In genomic region chr7:122199171-122199570, GRCh38 we compare ENCODE assay signal across 22 cellular contexts. TPM values are rescaled to one million over a fixed set of nuclear protein-coding genes. Genes with fewer than 3 reads are reported as not detected.
DNase-seq lines count a peak whose midpoint lies in the region; FAIRE-seq and TF ChIP-seq lines count a peak whose summit lies in the region.
"Had no signal": no experiment of that assay in that cellular context is flagged by ENCODE, and none has a peak within 500 bp of the region (broad histone marks: within the 10 kb centered on the region; RNA-seq: fewer than 3 reads in every experiment).

No MANE protein-coding gene starts in this region.

- H2AFZ ChIP-seq in astrocyte (ENCODE audit: low read depth, low read length) = no peak overlapping the region

- H3K4me2 ChIP-seq in astrocyte (ENCODE audit: low read length) = no peak overlapping the region

- H3K36me3 ChIP-seq in astrocyte (ENCODE audit: insufficient read depth, low read length) = no peaks in the 10 kb centered on the region
- no peaks in the 10 kb centered on the region for H3K36me3 ChIP-seq in testis (ENCODE audit: low read depth, missing control alignments)

- no peaks in the 10 kb centered on the region for H4K20me1 ChIP-seq in astrocyte (ENCODE audit: insufficient read depth, low read length)

- TF ChIP-seq POLR2A in testis (IDR thresholded peaks at IDR 0.05) = no peak

- H3K4me1 ChIP-seq in astrocyte (ENCODE audit: insufficient read depth, low read length) (no peaks in the 10 kb centered on the region), testis (no peaks in the 10 kb centered on the region)

- DNase-seq in GM04504 (ENCODE audit: low read depth) (peak; percentile 5), astrocyte (ENCODE audit: low read depth) (peak; percentile 15), fibroblast of pulmonary artery (ENCODE audit: low read depth) (peak; percentile 14), mucosa of gallbladder (ENCODE audit: low spot score) (peak; percentile 16), testis (no peak), NCI-H774 (lab: John Stamatoyannopoulos, UW) (no peak), NCI-H510A (lab: John Stamatoyannopoulos, UW) (no peak), inferior parietal cortex (ENCODE audit: extremely low spot score) (no peak)
- DNase-seq: activated CD8-positive, alpha-beta T cell treated with anti-CD3 and anti-CD28 coated beads for 36 hours; activated naive CD4-positive, alpha-beta T cell treated with anti-CD3 and anti-CD28 coated beads for 36 hours; aorta; CD8-positive, alpha-beta T cell; effector memory CD8-positive, alpha-beta T cell; foreskin melanocyte; left cardiac atrium; NCI-H1105; NCI-H2081; stimulated activated CD4-positive, alpha-beta T cell treated with anti-CD3 and anti-CD28 coated beads, Interleukin-2, amount 100 ng/mL, for 24 hours; stimulated activated naive B cell treated with anti-CD40 and anti-IgM and Interleukin-4, amounts not matched to agents 10 μg/mL and 1 μg/mL and 100 μg/mL, for 72 hours had no signal

- H3K36me3 Mint-ChIP-seq in astrocyte (ENCODE audit: low read depth, unreplicated experiment) = no peaks in the 10 kb centered on the region
- H3K36me3 Mint-ChIP-seq: CD8-positive, alpha-beta T cell; stimulated activated naive B cell treated with anti-CD40 and anti-IgM and Interleukin-4, amounts not matched to agents 10 μg/mL and 1 μg/mL and 100 μg/mL, for 72 hours had no signal

- H3K4me3 ChIP-seq in astrocyte (ENCODE audit: insufficient read depth, low read depth, low read length) (no peak overlapping the region), fibroblast of pulmonary artery (replicated peaks; ENCODE audit: low read depth, low read length) (no peak overlapping the region), testis (no peak overlapping the region)
- H3K4me3 ChIP-seq: SK-N-MC had no signal

- no peaks in the 10 kb centered on the region for H3K27me3 Mint-ChIP-seq in astrocyte (ENCODE audit: low read depth, unreplicated experiment)
- H3K27me3 Mint-ChIP-seq: activated CD8-positive, alpha-beta T cell treated with anti-CD3 and anti-CD28 coated beads for 36 hours; effector memory CD8-positive, alpha-beta T cell; progenitor cell of endocrine pancreas had no signal

- intact Hi-C loops in testis (cut with DNase I; ENCODE audit: low total_unique reads) = no loop called here

- H3K4me1 Mint-ChIP-seq in astrocyte (ENCODE audit: low read depth, unreplicated experiment) = peaks cover 12% of the 10 kb centered on the region
- H3K4me1 Mint-ChIP-seq: neural crest cell; stimulated activated naive B cell treated with anti-CD40 and anti-IgM and Interleukin-4, amounts not matched to agents 10 μg/mL and 1 μg/mL and 100 μg/mL, for 72 hours had no signal

- H3K9me3 ChIP-seq in astrocyte (ENCODE audit: insufficient read depth, low read depth, low read length) = no peaks in the 10 kb centered on the region
- H3K9me3 ChIP-seq in testis = no peaks in the 10 kb centered on the region

- H3K9ac ChIP-seq in astrocyte (ENCODE audit: low read length) = no peak overlapping the region

- H3K9me3 Mint-ChIP-seq in astrocyte (ENCODE audit: unreplicated experiment) = peaks cover 3% of the 10 kb centered on the region
- H3K9me3 Mint-ChIP-seq: activated CD8-positive, alpha-beta T cell treated with anti-CD3 and anti-CD28 coated beads for 36 hours; activated naive CD4-positive, alpha-beta T cell treated with anti-CD3 and anti-CD28 coated beads for 36 hours; CD8-positive, alpha-beta T cell had no signal

- FAIRE-seq in astrocyte (lab: Jason Lieb, UNC) = no peak

- H3K27me3 ChIP-seq in astrocyte (ENCODE audit: insufficient read depth, low read length) (no peaks in the 10 kb centered on the region), testis (no peaks in the 10 kb centered on the region)

- H3K27ac ChIP-seq in astrocyte (ENCODE audit: low read depth, low read length) (no peak overlapping the region), testis (no peak overlapping the region)
- H3K27ac ChIP-seq: SK-N-MC had no signal

- no peak overlapping the region for H3K27ac Mint-ChIP-seq in astrocyte (ENCODE audit: unreplicated experiment)
- H3K27ac Mint-ChIP-seq: activated CD8-positive, alpha-beta T cell treated with anti-CD3 and anti-CD28 coated beads for 36 hours; activated naive CD4-positive, alpha-beta T cell treated with anti-CD3 and anti-CD28 coated beads for 36 hours; CD8-positive, alpha-beta T cell; effector memory CD8-positive, alpha-beta T cell; progenitor cell of endocrine pancreas; stimulated activated naive B cell treated with anti-CD40 and anti-IgM and Interleukin-4, amounts not matched to agents 10 μg/mL and 1 μg/mL and 100 μg/mL, for 72 hours had no signal

- no peak overlapping the region for H3K4me3 Mint-ChIP-seq in astrocyte (ENCODE audit: unreplicated experiment)
- H3K4me3 Mint-ChIP-seq: activated CD8-positive, alpha-beta T cell treated with anti-CD3 and anti-CD28 coated beads for 36 hours; activated naive CD4-positive, alpha-beta T cell treated with anti-CD3 and anti-CD28 coated beads for 36 hours; CD8-positive, alpha-beta T cell; effector memory CD8-positive, alpha-beta T cell; neural crest cell; stimulated activated naive B cell treated with anti-CD40 and anti-IgM and Interleukin-4, amounts not matched to agents 10 μg/mL and 1 μg/mL and 100 μg/mL, for 72 hours had no signal

- TF ChIP-seq CTCF in astrocyte (IDR thresholded peaks at IDR 0.05; ENCODE audit: insufficient read depth, low read depth, low read length) = no peak
- TF ChIP-seq CTCF in fibroblast of pulmonary artery (IDR thresholded peaks at IDR 0.05; ENCODE audit: low read length, missing control alignments) = no peak
- TF ChIP-seq CTCF in testis (IDR thresholded peaks at IDR 0.05) = no peak

- no peaks in the 10 kb centered on the region for H3K79me2 ChIP-seq in astrocyte (ENCODE audit: insufficient read depth, low read length)

RNA-seq across cellular contexts. Expression of gene AASS, which starts 55.1 kb away (rescaled TPM):
- total RNA-seq in astrocyte (13.9 and 15.6 TPM in 2 replicates), mucosa of gallbladder (25.1 TPM), testis (10 to 100 TPM; 29.3 to 29.8 TPM)
- polyA plus RNA-seq in testis (ENCODE audit: insufficient read depth, low read depth, low replicate concordance) = 7.5 TPM

Comparison
In these comparisons a context has a peak if more than half of its experiments do, and no peak if none do; other contexts are left out.
1. DNase-seq: peak in GM04504 (single experiment), astrocyte (single experiment), fibroblast of pulmonary artery (single experiment) and mucosa of gallbladder (single experiment); none in testis (single experiment), NCI-H774 (single experiment), NCI-H510A (single experiment) and inferior parietal cortex (single experiment).